ENCODE assay signal across 26 cellular contexts in the genomic region with DNA sequence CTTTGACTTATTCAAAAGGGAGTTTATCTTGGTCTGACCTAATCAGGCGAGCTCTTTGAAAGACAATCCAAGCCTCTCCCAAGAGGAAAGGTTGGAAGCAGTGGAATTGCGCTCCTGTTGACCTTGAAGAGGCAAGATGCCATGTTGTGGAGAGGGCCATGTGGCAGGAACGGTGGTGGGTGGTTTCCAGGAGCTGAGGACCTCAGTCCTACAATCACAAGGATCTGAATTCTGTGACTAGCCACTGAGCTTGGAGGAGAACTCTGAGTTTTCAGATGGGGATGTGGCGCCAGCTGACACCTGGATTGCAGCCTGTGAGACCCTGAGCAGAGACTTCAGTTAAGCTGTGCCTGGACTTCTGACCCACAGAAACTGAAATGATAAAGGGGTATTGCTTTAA.
"Had no signal": no experiment of that assay in that cellular context is flagged by ENCODE, and none has a peak within 500 bp of the region (broad histone marks: within the 10 kb centered on the region; RNA-seq: fewer than 3 reads in every experiment).

No MANE protein-coding gene starts in this region.

- H3K9me3 Mint-ChIP-seq: naive thymus-derived CD8-positive, alpha-beta T cell; nephron; neural progenitor cell; stimulated activated naive CD8-positive, alpha-beta T cell treated with anti-CD3 and anti-CD28 coated beads, Interleukin-15, Interleukin-2, amounts not matched to agents 100 ng/mL and 50 ng/mL, for 24 hours had no signal

- H3K36me3 ChIP-seq: lower lobe of right lung, neural progenitor cell, ovary, right atrium auricular region, right lobe of liver, suprapubic skin, thoracic aorta, tibial artery, upper lobe of right lung had no signal

- DNase-seq: kidney glomerular epithelial cell; left cardiac atrium; lower lobe of right lung; mammary epithelial cell; mesenchymal stem cell; naive thymus-derived CD8-positive, alpha-beta T cell; ovary; right lobe of liver; stimulated activated CD4-positive, alpha-beta T cell treated with anti-CD3 and anti-CD28 coated beads, Interleukin-12 subunit alpha, Interleukin-12 subunit beta, amount 100 ng/mL, for 4 hours; stimulated activated CD4-positive, alpha-beta T cell treated with anti-CD3 and anti-CD28 coated beads, Interleukin-15, amount 100 ng/mL, for 24 hours; stimulated activated CD4-positive, alpha-beta T cell treated with anti-CD3 and anti-CD28 coated beads, Interleukin-2, amount 100 ng/mL, for 24 hours; stimulated activated CD4-positive, alpha-beta T cell treated with anti-CD3 and anti-CD28 coated beads, Interleukin-4, amount 100 ng/mL, for 1 hour; stimulated activated naive CD4-positive, alpha-beta T cell; trophoblast cell; upper lobe of right lung had no signal

- H3K36me3 Mint-ChIP-seq: naive thymus-derived CD8-positive, alpha-beta T cell; neural progenitor cell had no signal

- H3K9me3 ChIP-seq: lower lobe of right lung, ovary, right atrium auricular region, right lobe of liver, suprapubic skin, thoracic aorta, tibial artery, upper lobe of right lung had no signal

- H3K4me3 Mint-ChIP-seq: naive thymus-derived CD8-positive, alpha-beta T cell; nephron; neural progenitor cell; stimulated activated naive CD8-positive, alpha-beta T cell treated with anti-CD3 and anti-CD28 coated beads, Interleukin-15, Interleukin-2, amounts not matched to agents 100 ng/mL and 50 ng/mL, for 24 hours had no signal

- H3K27me3 ChIP-seq: hepatocyte, neural progenitor cell, ovary, right atrium auricular region, right lobe of liver, suprapubic skin, tibial artery, upper lobe of right lung had no signal

- H3K27ac ChIP-seq: hepatocyte, lower lobe of right lung, neural progenitor cell, ovary, right atrium auricular region, right lobe of liver, skin epidermis, suprapubic skin, thoracic aorta, upper lobe of right lung had no signal

- H3K27ac Mint-ChIP-seq: neural progenitor cell; progenitor cell of endocrine pancreas; stimulated activated naive CD8-positive, alpha-beta T cell treated with anti-CD3 and anti-CD28 coated beads, Interleukin-15, Interleukin-2, amounts not matched to agents 100 ng/mL and 50 ng/mL, for 24 hours had no signal

- ATAC-seq: left cardiac atrium; left lobe of liver; lower lobe of right lung; naive thymus-derived CD8-positive, alpha-beta T cell; right lobe of liver; upper lobe of right lung had no signal

- H3K4me3 ChIP-seq: hepatocyte, lower lobe of right lung, neural progenitor cell, ovary, right atrium auricular region, right lobe of liver, skin epidermis, suprapubic skin, thoracic aorta, tibial artery, upper lobe of right lung had no signal
